In the genomic region with DNA sequence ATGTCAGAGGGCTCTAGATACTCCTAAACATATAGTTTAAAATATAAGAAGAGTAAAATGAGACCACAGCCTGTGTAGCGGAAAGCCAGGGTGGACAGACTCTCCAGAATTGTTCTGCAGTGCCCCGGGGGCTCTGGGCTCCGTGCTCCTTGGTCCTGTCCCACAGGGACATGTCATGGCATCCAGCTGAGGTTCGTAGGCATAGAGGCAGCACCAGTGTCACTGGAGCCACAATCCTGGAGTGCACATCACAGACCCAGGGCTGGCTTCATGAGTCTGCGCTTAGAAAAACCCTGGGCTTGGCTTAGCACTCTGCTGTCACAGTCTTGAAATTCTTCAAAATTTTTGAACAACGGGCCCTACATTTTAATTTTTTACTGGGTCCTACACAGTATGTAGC, we compare ENCODE assay signal across 7 cellular contexts.
"Had no signal": no experiment of that assay in that cellular context is flagged by ENCODE, and none has a peak within 500 bp of the region (broad histone marks: within the 10 kb centered on the region; RNA-seq: fewer than 3 reads in every experiment).

No MANE protein-coding gene starts in this region.

- H3K4me3 ChIP-seq: GM23338, K562 had no signal

- FAIRE-seq: H1, H54, HepG2, K562 had no signal

- H3K4me2 ChIP-seq: GM23338 had no signal

- H2AFZ ChIP-seq: GM23338 had no signal

- ATAC-seq: GM23338, HepG2, K562 had no signal

- DNase-seq: H9, HCEC 1CT had no signal
